In genomic region chr4:67535280-67535840, GRCh38 we compare ENCODE assay signal across 1 cellular context.
TF ChIP-seq lines count a peak whose summit lies in the region.

No MANE protein-coding gene starts in this region.

TF ChIP-seq in K562, 482 proteins besides CTCF, POLR2A, EP300 and RAD21 (continued from another document):
- TF ChIP-seq BCLAF1 (IDR thresholded peaks at IDR 0.05; ENCODE audit: borderline replicate concordance in 1 of 2, control insufficient read depth in 1 of 2, low read depth in 2 of 2, low read length in 1 of 2): no peak
- TF ChIP-seq SLC30A9 (CRISPR knock-in tag; IDR thresholded peaks at IDR 0.05): no peak
- TF ChIP-seq ARID3B (CRISPR knock-in tag; IDR thresholded peaks at IDR 0.05; ENCODE audit: borderline replicate concordance): no peak
- TF ChIP-seq ZFP30 (CRISPR knock-in tag; IDR thresholded peaks at IDR 0.05; ENCODE audit: borderline replicate concordance): no peak
- no peak for TF ChIP-seq OTX1 (CRISPR knock-in tag; IDR thresholded peaks at IDR 0.05)
- no peak for TF ChIP-seq TAF7 (tag; IDR thresholded peaks at IDR 0.05)
- TF ChIP-seq KLF6 (CRISPR knock-in tag; IDR thresholded peaks at IDR 0.05; ENCODE audit: borderline replicate concordance): no peak
- TF ChIP-seq SRSF7 (optimal IDR thresholded peaks at IDR 0.05; ENCODE audit: low read depth, low read length): no peak
- no peak for TF ChIP-seq TAF9B (IDR thresholded peaks at IDR 0.05; ENCODE audit: partially characterized antibody)
